ENCODE assay signal across 1 cellular context in the genomic region with DNA sequence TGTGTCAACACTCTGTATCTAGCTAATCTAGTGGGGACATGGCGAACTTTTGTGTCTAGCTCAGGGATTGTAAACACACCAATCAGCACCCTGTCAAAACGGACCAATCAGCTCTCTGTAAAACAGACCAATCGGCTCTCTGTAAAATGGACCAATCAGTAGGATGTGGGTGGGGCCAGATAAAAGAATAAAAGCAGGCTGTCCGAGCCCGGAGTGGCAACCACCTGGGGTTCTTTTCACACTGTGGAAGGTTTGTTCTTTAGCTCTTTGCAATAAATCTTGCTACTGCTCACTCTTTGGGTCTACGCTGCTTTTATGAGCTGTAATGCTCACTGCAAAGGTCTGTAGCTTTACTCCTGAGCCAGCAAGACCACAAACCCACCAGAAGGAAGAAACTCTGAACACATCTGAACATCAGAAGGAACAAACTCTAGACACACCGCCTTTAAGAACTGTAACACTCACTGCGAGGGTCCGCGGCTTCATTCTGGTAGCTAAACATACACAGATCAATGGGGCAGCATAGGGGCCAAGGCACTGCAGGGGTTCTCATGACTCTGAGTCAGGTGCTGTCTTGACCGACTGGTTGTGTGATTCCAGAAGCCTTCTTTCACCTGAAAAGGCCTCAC. TPM values are rescaled to one million over a fixed set of nuclear protein-coding genes. Genes with fewer than 3 reads are reported as not detected.
"Had no signal": no experiment of that assay in that cellular context is flagged by ENCODE, and none has a peak within 500 bp of the region (broad histone marks: within the 10 kb centered on the region; RNA-seq: fewer than 3 reads in every experiment).

No MANE protein-coding gene starts in this region.

RNA-seq across cellular contexts. Expression of a gene that starts 1.6 kb away (rescaled TPM):
- total RNA-seq: cardiac muscle cell had no signal
- polyA plus RNA-seq: cardiac muscle cell had no signal
